ENCODE assay signal across 8 cellular contexts in genomic region chr3:136752327-136753111, GRCh38. TPM values are rescaled to one million over a fixed set of nuclear protein-coding genes. Genes with fewer than 3 reads are reported as not detected.
DNase-seq lines count a peak whose midpoint lies in the region; ATAC-seq and TF ChIP-seq lines count a peak whose summit lies in the region.

TSS of gene STAG1 (minus strand) at chr3:136752378. CDS start at chr3:136630898, 121,480 bp downstream.

- peak; percentile 95 to 96 for ATAC-seq in natural killer cell treated with Interleukin-12 subunit alpha and Interleukin-12 subunit beta and Interleukin-15 and Interleukin-18, amount 100 ng/mL, for 72 hours
- peak; percentile 93 for ATAC-seq in stimulated activated naive CD8-positive, alpha-beta T cell treated with anti-CD3 and anti-CD28 coated beads, Interleukin-15, Interleukin-2, amounts not matched to agents 100 U/mL and 50 U/mL, for 24 hours

- intact Hi-C loops in activated T-helper 2 cell treated with anti-CD3 and anti-CD28 coated beads, Interferon-gamma antibody, Interleukin-2, Interleukin-4, amounts not matched to agents 10 μg/mL and 5 μg/mL and 100 μg/mL, durations not matched to agents 14 hours and 24 hours and 36 hours (cut with micrococcal nuclease): loop anchor here (1.0 to 5.0 kb wide), 10 partner anchors 66 to 677 kb away; partner anchors contain the start of genes MSL2, NCK1 and PCCB

- peaks cover 34% of the 10 kb centered on the region for H3K4me1 Mint-ChIP-seq in activated T-helper 2 cell treated with anti-CD3 and anti-CD28 coated beads, Interferon-gamma antibody, Interleukin-2, Interleukin-4, amounts not matched to agents 10 μg/mL and 5 μg/mL and 100 μg/mL, durations not matched to agents 14 hours and 24 hours and 36 hours (ENCODE audit: low read depth)
- H3K4me1 Mint-ChIP-seq in natural killer cell treated with Interleukin-12 subunit alpha and Interleukin-12 subunit beta and Interleukin-15 and Interleukin-18, amount 100 ng/mL, for 72 hours (ENCODE audit: low read depth in 2 of 2): peaks cover 41 to 48% of the 10 kb centered on the region in 2 donors

- TF ChIP-seq CTCF in LNCaP clone FGC (IDR thresholded peaks at IDR 0.05; ENCODE audit: control insufficient read depth, extremely low read depth, insufficient read depth): peak; percentile 100
- TF ChIP-seq CTCF in RWPE1 (conservative IDR thresholded peaks at IDR 0.05; ENCODE audit: low read depth): peak; percentile 95

- H3K9me3 Mint-ChIP-seq in activated T-helper 2 cell treated with anti-CD3 and anti-CD28 coated beads, Interferon-gamma antibody, Interleukin-2, Interleukin-4, amounts not matched to agents 10 μg/mL and 5 μg/mL and 100 μg/mL, durations not matched to agents 14 hours and 24 hours and 36 hours: no peaks in the 10 kb centered on the region
- H3K9me3 Mint-ChIP-seq in natural killer cell treated with Interleukin-12 subunit alpha and Interleukin-12 subunit beta and Interleukin-15 and Interleukin-18, amount 100 ng/mL, for 72 hours: no peaks in the 10 kb centered on the region

- DNase-seq in ELR (ENCODE audit: low read depth): peak; percentile 97
- peak; percentile 98 for DNase-seq in H4 (ENCODE audit: low spot score)
- DNase-seq in LNCaP clone FGC (ENCODE audit: low read depth): peak; percentile 93
- DNase-seq in RWPE1 (ENCODE audit: low spot score): peak; percentile 93
- peak; percentile 99 for DNase-seq in activated T-helper 2 cell treated with anti-CD3 and anti-CD28 coated beads, Interferon-gamma antibody, Interleukin-2, Interleukin-4, amounts not matched to agents 10 μg/mL and 5 μg/mL and 100 μg/mL, durations not matched to agents 14 hours and 24 hours and 36 hours (ENCODE audit: low spot score)
- peak; percentile 97 for DNase-seq in fibroblast of peridontal ligament (ENCODE audit: extremely low read depth)
- peak; percentile 100 for DNase-seq in natural killer cell treated with Interleukin-12 subunit alpha and Interleukin-12 subunit beta and Interleukin-15 and Interleukin-18, amount 100 ng/mL, for 72 hours (ENCODE audit: low spot score)
- DNase-seq in stimulated activated naive CD8-positive, alpha-beta T cell treated with anti-CD3 and anti-CD28 coated beads, Interleukin-15, Interleukin-2, amounts not matched to agents 100 U/mL and 50 U/mL, for 24 hours: peak; percentile 99

- POLR2A ChIA-PET in RWPE1 (lab: Yijun Ruan, JAX; ENCODE audit: low non-redundant PET): interaction anchor here (0.6 to 1.8 kb wide), 9 partner anchors 109 to 678 kb away, joined by 3 to 9 read pairs (median 4); partner anchors contain the start of genes IL20RB, MSL2 and NCK1

- peaks cover 11% of the 10 kb centered on the region for H3K36me3 Mint-ChIP-seq in activated T-helper 2 cell treated with anti-CD3 and anti-CD28 coated beads, Interferon-gamma antibody, Interleukin-2, Interleukin-4, amounts not matched to agents 10 μg/mL and 5 μg/mL and 100 μg/mL, durations not matched to agents 14 hours and 24 hours and 36 hours (ENCODE audit: low read depth)
- no peaks in the 10 kb centered on the region for H3K36me3 Mint-ChIP-seq in natural killer cell treated with Interleukin-12 subunit alpha and Interleukin-12 subunit beta and Interleukin-15 and Interleukin-18, amount 100 ng/mL, for 72 hours

- CTCF ChIA-PET in RWPE1 (lab: Yijun Ruan, JAX): interaction anchor here (0.5 to 2.2 kb wide), 26 partner anchors 11 to 752 kb away, joined by 3 to 17 read pairs (median 3); partner anchors contain the start of genes IL20RB and NCK1

- H3K27ac ChIP-seq in RWPE1: peak within 1 kb of the TSS; percentile 98

- no peaks in the 10 kb centered on the region for H3K27me3 Mint-ChIP-seq in activated T-helper 2 cell treated with anti-CD3 and anti-CD28 coated beads, Interferon-gamma antibody, Interleukin-2, Interleukin-4, amounts not matched to agents 10 μg/mL and 5 μg/mL and 100 μg/mL, durations not matched to agents 14 hours and 24 hours and 36 hours (ENCODE audit: low read depth)
- H3K27me3 Mint-ChIP-seq in natural killer cell treated with Interleukin-12 subunit alpha and Interleukin-12 subunit beta and Interleukin-15 and Interleukin-18, amount 100 ng/mL, for 72 hours: no peaks in the 10 kb centered on the region

- peak within 1 kb of the TSS; percentile 81 for H3K4me3 ChIP-seq in LNCaP clone FGC (ENCODE audit: low read depth, low read length)

- H3K27ac Mint-ChIP-seq in activated T-helper 2 cell treated with anti-CD3 and anti-CD28 coated beads, Interferon-gamma antibody, Interleukin-2, Interleukin-4, amounts not matched to agents 10 μg/mL and 5 μg/mL and 100 μg/mL, durations not matched to agents 14 hours and 24 hours and 36 hours: peak within 1 kb of the TSS; percentile 98
- peak within 1 kb of the TSS; percentile 92 to 96 for H3K27ac Mint-ChIP-seq in natural killer cell treated with Interleukin-12 subunit alpha and Interleukin-12 subunit beta and Interleukin-15 and Interleukin-18, amount 100 ng/mL, for 72 hours

- H3K4me3 Mint-ChIP-seq in activated T-helper 2 cell treated with anti-CD3 and anti-CD28 coated beads, Interferon-gamma antibody, Interleukin-2, Interleukin-4, amounts not matched to agents 10 μg/mL and 5 μg/mL and 100 μg/mL, durations not matched to agents 14 hours and 24 hours and 36 hours (ENCODE audit: low read depth): peak within 1 kb of the TSS; percentile 95
- H3K4me3 Mint-ChIP-seq in natural killer cell treated with Interleukin-12 subunit alpha and Interleukin-12 subunit beta and Interleukin-15 and Interleukin-18, amount 100 ng/mL, for 72 hours: peak within 1 kb of the TSS; percentile 92

RNA-seq across cellular contexts. Expression of gene STAG1, which starts in this region (rescaled TPM):
- total RNA-seq in H4 (2014; rRNA removed; shearing (Covaris generic)): 21.6 and 31.0 TPM in 2 replicates
- 42.3 and 44.9 TPM in 2 replicates for total RNA-seq in activated T-helper 2 cell treated with anti-CD3 and anti-CD28 coated beads, Interferon-gamma antibody, Interleukin-2, Interleukin-4, amounts not matched to agents 10 μg/mL and 5 μg/mL and 100 μg/mL, durations not matched to agents 14 hours and 24 hours and 36 hours
- total RNA-seq in natural killer cell treated with Interleukin-12 subunit alpha and Interleukin-12 subunit beta and Interleukin-15 and Interleukin-18, amount 100 ng/mL, for 72 hours: 10 to 100 TPM; 48.7 to 88.7 TPM

Comparison
In these comparisons a context has a peak if more than half of its experiments do, and no peak if none do; other contexts are left out.
1. Peak in every context shown above with its lines: DNase-seq, ATAC-seq, H3K4me3 ChIP-seq and H3K27ac ChIP-seq.